8 cellular contexts compared by ENCODE assay signal in the genomic region with DNA sequence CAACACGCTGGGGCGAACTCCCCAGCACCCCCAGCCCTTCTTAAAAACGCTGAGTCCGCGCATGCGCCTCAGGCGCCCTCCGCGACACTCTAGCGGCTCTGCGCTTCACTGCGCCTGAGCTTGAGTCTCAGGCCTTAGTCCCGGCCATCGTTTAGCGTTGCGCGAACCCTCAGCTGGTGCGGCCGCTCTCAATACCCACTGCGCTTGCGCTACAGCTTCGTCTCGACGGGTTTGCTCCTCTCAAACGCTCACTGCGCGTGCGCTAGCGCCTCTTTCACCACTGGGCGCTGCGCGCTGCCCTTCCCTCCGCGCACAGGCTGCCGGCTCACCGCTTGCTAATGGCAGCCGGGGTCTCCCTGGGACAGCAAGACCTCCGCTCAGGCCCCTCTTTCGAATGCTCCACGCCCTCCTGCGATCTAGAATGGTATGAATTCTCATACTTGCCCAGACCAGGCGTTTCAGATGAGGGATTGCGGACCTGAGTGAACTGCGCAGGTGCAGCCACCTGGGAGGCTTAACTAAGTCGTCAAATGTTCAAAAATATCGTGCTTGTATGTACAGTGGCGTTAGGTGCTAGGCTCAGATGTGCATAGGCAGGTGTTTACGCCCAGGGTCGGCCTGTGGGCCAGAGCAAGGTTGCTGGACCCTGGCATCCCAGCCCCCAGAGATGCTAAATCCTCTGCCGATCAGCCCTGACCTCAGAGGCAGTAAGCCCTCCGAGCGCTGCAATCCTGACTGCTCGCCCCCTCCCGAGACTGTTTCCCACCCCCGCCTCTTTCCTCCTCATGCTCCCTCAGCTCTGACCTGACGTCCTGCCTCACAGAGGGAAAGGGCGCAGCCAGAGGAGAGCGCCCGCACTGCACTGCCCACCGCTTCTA. TPM values are rescaled to one million over a fixed set of nuclear protein-coding genes. Genes with fewer than 3 reads are reported as not detected.
A peak's percentile ranks its signal among the peaks of the same experiment; 100 is the strongest.
DNase-seq lines count a peak whose midpoint lies in the region; ATAC-seq and TF ChIP-seq lines count a peak whose summit lies in the region.

A gene with protein sequence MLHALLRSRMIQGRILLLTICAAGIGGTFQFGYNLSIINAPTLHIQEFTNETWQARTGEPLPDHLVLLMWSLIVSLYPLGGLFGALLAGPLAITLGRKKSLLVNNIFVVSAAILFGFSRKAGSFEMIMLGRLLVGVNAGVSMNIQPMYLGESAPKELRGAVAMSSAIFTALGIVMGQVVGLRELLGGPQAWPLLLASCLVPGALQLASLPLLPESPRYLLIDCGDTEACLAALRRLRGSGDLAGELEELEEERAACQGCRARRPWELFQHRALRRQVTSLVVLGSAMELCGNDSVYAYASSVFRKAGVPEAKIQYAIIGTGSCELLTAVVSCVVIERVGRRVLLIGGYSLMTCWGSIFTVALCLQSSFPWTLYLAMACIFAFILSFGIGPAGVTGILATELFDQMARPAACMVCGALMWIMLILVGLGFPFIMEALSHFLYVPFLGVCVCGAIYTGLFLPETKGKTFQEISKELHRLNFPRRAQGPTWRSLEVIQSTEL (plus strand): TSS at position 270 of the 878 bp plus-strand sequence. CDS start 125 bp downstream, at position 395.

- H3K4me1 ChIP-seq in upper lobe of right lung = peaks cover 6% of the 10 kb centered on the region

- no peaks in the 10 kb centered on the region for H3K9me3 ChIP-seq in upper lobe of right lung

- peak within 1 kb of the TSS; percentile 89 for H3K27ac ChIP-seq in upper lobe of right lung

- ATAC-seq in HG02852 (IDR thresholded peaks at IDR 0.05; ENCODE audit: unreplicated experiment) = peak; percentile 91
- peak; percentile 86 to 93 (median 92) for ATAC-seq in T-cell (replicated peaks in 1 of 4)
- ATAC-seq in left cardiac atrium = peak; percentile 96 to 98
- peak; percentile 97 for ATAC-seq in upper lobe of right lung

- H3K27me3 Mint-ChIP-seq in T-cell = no peaks in the 10 kb centered on the region

- DNase-seq in GM13976 (ENCODE audit: low spot score) (peak; percentile 98), NCI-H146 (lab: John Stamatoyannopoulos, UW) (peak; percentile 96), T-cell (peak; percentile 78 to 94 (median 88)), amniotic stem cell (lab: John Stamatoyannopoulos, UW) (peak; percentile 92), left cardiac atrium (peak; percentile 99), posterior vena cava (ENCODE audit: low spot score) (peak; percentile 99), upper lobe of right lung (peak; percentile 99)

- H3K4me3 ChIP-seq in upper lobe of right lung = peak within 1 kb of the TSS; percentile 81

- H3K4me3 Mint-ChIP-seq in T-cell = peak within 1 kb of the TSS; percentile 90 to 96 (median 91)

- H3K9me3 Mint-ChIP-seq in T-cell = no peaks in the 10 kb centered on the region

- H3K36me3 ChIP-seq in upper lobe of right lung = no peaks in the 10 kb centered on the region

- CTCF ChIA-PET in T-cell (lab: Charles Lee) = interaction anchor here (0.6 to 2.3 kb wide), 13 partner anchors 9 to 1103 kb away, joined by 3 to 15 read pairs (median 4); a partner anchor contains a TSS

- TF ChIP-seq CTCF in GM13976 (IDR thresholded peaks at IDR 0.05; ENCODE audit: borderline replicate concordance, control extremely low read depth, extremely low read depth, insufficient read depth, missing control alignments) (peak; percentile 26), upper lobe of right lung (IDR thresholded peaks at IDR 0.05) (peak; percentile 31)

- in situ Hi-C loops in GM13976 (cut with MboI; ENCODE audit: low sequenced_read_pairs, unreplicated experiment) = no loop called here

- no peaks in the 10 kb centered on the region for H3K27me3 ChIP-seq in upper lobe of right lung

- intact Hi-C loops in left cardiac atrium (cut with DNase I) = no loop called here
- intact Hi-C loops in posterior vena cava (cut with DNase I) = loop anchor here in 1 of 2 donors (10.0 kb wide), 1 partner anchor 313 kb away; no protein-coding TSS in a partner anchor
- intact Hi-C loops in upper lobe of right lung (cut with DNase I) = no loop called here

- peaks cover 1% of the 10 kb centered on the region for H3K36me3 Mint-ChIP-seq in T-cell

- POLR2A ChIA-PET in T-cell (lab: Charles Lee) = interaction anchor here (0.7 to 0.9 kb wide), 2 partner anchors 36 to 62 kb away, joined by 3 to 4 read pairs; a partner anchor contains a TSS

- peak within 1 kb of the TSS; percentile 86 to 91 for H3K27ac Mint-ChIP-seq in T-cell

- peaks cover 20 to 35% (median 29%) of the 10 kb centered on the region in 3 donors for H3K4me1 Mint-ChIP-seq in T-cell

RNA-seq across cellular contexts. Expression of the gene that starts here (rescaled TPM):
- 10 to 100 TPM; 16.2 to 24.2 (median 18.6) TPM for total RNA-seq in T-cell
- total RNA-seq in left cardiac atrium = 10 to 100 TPM; 15.0 TPM
- 1 to 10 TPM; 4.9 to 7.4 TPM for total RNA-seq in posterior vena cava
- total RNA-seq in upper lobe of right lung = 13.2 TPM

Comparison
In these comparisons a context has a peak if more than half of its experiments do, and no peak if none do; other contexts are left out.
1. Peak in every context shown above with its lines: DNase-seq, ATAC-seq, H3K4me3 ChIP-seq and H3K27ac ChIP-seq.